9 cellular contexts compared by ENCODE assay signal in the genomic region with DNA sequence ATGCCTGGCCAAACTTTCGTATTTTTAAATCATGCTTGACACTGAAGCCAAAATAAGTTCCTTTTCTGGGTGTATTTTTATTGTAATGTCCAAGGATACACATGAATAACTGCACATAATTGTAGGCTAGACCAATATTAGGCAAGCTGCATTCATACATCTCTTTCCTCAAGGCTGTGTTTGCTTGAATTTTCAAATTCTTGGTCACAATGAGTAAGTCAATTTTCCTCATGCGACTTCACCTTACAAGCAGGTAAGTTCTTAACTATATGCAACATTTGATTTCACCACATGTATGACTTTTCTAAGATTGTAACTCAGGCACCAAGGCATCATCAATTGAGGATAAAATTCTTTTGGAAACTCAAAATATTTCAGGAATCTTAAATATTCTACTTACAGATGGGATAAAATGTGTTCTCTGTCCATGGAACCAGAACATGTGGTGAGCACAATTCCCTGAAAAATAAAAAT.
DNase-seq lines count a peak whose midpoint lies in the region; ATAC-seq and TF ChIP-seq lines count a peak whose summit lies in the region.
"Had no signal": no experiment of that assay in that cellular context is flagged by ENCODE, and none has a peak within 500 bp of the region (broad histone marks: within the 10 kb centered on the region; RNA-seq: fewer than 3 reads in every experiment).

No MANE protein-coding gene starts in this region.

- TF ChIP-seq POLR2A in Peyer's patch (IDR thresholded peaks at IDR 0.05): no peak
- TF ChIP-seq POLR2A in testis (IDR thresholded peaks at IDR 0.05): no peak

- DNase-seq in EL: peak; percentile 55
- DNase-seq in Peyer's patch: no peak
- no peak for DNase-seq in effector memory CD8-positive, alpha-beta T cell
- no peak for DNase-seq in OCI-M1 (lab: John Stamatoyannopoulos, UW)
- no peak for DNase-seq in testis
- no peak for DNase-seq in NCI-H2081 treated with DMSO at 0.1 percent for 48 hours (lab: John Stamatoyannopoulos, UW)
- DNase-seq: activated CD8-positive, alpha-beta memory T cell treated with anti-CD3 and anti-CD28 coated beads for 24 hours had no signal

- peak overlapping the region; percentile 60 for H2AFZ ChIP-seq in parathyroid adenoma

- H3K4me2 ChIP-seq in parathyroid adenoma (ENCODE audit: low read length): no peak overlapping the region

- H3K9me3 Mint-ChIP-seq in effector memory CD8-positive, alpha-beta T cell: no peaks in the 10 kb centered on the region

- no peaks in the 10 kb centered on the region for H3K27me3 Mint-ChIP-seq in effector memory CD8-positive, alpha-beta T cell

- ATAC-seq in effector memory CD8-positive, alpha-beta T cell (replicated peaks): no peak
- no peak for ATAC-seq in GM19395 (IDR thresholded peaks at IDR 0.05; ENCODE audit: unreplicated experiment)

- H3K27ac Mint-ChIP-seq in effector memory CD8-positive, alpha-beta T cell: peak overlapping the region; percentile 81 to 89

- no peaks in the 10 kb centered on the region for H3K36me3 ChIP-seq in Peyer's patch
- no peaks in the 10 kb centered on the region for H3K36me3 ChIP-seq in parathyroid adenoma (ENCODE audit: control insufficient read depth, insufficient read depth, low read length)
- H3K36me3 ChIP-seq in testis (ENCODE audit: low read depth, missing control alignments): no peaks in the 10 kb centered on the region

- no peaks in the 10 kb centered on the region for H3K79me2 ChIP-seq in parathyroid adenoma

- intact Hi-C loops in testis (cut with DNase I; ENCODE audit: low total_unique reads): no loop called here

- peaks cover 29 to 36% of the 10 kb centered on the region in 2 donors for H3K4me1 Mint-ChIP-seq in effector memory CD8-positive, alpha-beta T cell (ENCODE audit: low read depth in 2 of 2)

- WGBS in testis, 2 donors: 73 to 89% methylated on average over 2 of the region's 2 CpGs

- H3K36me3 Mint-ChIP-seq in effector memory CD8-positive, alpha-beta T cell (ENCODE audit: insufficient read depth): peaks cover 2% of the 10 kb centered on the region

- peak overlapping the region; percentile 47 to 64 (median 59) for H3K27ac ChIP-seq in Peyer's patch
- peak overlapping the region; percentile 48 for H3K27ac ChIP-seq in parathyroid adenoma
- peak overlapping the region in 1 of 2 donors; percentile 32 for H3K27ac ChIP-seq in testis

- H3K4me3 ChIP-seq in Peyer's patch (no peak overlapping the region), parathyroid adenoma (ENCODE audit: low read depth, low read length) (no peak overlapping the region), testis (no peak overlapping the region)

- H3K4me1 ChIP-seq in Peyer's patch (peaks cover 0 to 24% (median 8%) of the 10 kb centered on the region in 4 donors), parathyroid adenoma (peaks cover 23% of the 10 kb centered on the region), testis (no peaks in the 10 kb centered on the region)

- no peaks in the 10 kb centered on the region for H3K27me3 ChIP-seq in Peyer's patch
- H3K27me3 ChIP-seq in parathyroid adenoma (ENCODE audit: control insufficient read depth, insufficient read depth, low read length): no peaks in the 10 kb centered on the region
- H3K27me3 ChIP-seq in testis: no peaks in the 10 kb centered on the region

- H3K4me3 Mint-ChIP-seq in effector memory CD8-positive, alpha-beta T cell: peak overlapping the region in 1 of 2 donors; percentile 34

- no peak overlapping the region for H3K9ac ChIP-seq in parathyroid adenoma

- no peaks in the 10 kb centered on the region for H3K9me3 ChIP-seq in Peyer's patch
- H3K9me3 ChIP-seq in parathyroid adenoma (ENCODE audit: control insufficient read depth, low read length): no peaks in the 10 kb centered on the region
- no peaks in the 10 kb centered on the region for H3K9me3 ChIP-seq in testis

- TF ChIP-seq CTCF in Peyer's patch (IDR thresholded peaks at IDR 0.05): no peak
- TF ChIP-seq CTCF in parathyroid adenoma (IDR thresholded peaks at IDR 0.05): no peak
- TF ChIP-seq CTCF in testis (IDR thresholded peaks at IDR 0.05): no peak
